ENCODE assay signal across 1 cellular context in the genomic region with DNA sequence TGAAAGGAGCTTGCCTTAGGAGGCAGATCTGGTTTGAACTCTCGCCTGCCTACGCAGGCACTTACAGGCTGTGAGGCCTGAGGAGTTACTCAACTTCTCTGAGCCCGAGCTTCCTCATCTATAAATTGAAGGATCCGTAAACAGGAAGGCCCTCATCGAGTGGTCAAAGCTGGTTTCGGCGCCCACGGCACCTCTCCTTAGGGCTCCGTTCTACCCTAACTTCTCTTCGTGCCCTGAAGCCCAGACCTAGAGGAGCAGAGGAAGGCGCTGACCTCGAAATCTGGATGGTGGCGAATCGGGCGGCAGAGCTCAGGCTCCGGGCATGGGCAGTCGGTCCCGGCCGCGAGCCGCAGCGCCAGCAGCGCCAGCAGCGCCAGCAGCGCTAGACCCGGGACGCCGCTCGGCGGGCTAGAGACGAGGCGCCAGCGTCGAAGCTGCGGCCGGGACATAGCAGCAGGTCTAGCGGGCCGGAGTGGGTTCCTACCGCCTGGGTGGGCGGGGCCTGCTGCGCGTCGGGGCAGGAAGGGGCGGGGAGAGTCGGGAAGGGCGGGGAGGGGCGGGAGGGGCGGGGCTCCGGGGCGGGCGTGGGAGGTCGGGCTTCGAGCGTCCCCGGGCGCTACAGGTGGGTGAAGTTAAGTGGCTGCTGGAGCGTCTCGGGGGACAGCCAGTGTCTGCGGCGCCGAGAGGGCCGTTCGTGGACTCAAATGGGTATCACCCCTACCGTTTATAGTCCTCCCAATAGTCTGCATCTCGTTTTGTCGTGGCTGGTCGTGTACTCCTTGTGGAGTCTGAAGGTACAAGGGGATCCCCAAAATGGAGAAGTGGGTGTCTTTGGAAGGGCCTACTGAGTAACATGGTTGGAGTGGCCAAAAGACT.
TF ChIP-seq lines count a peak whose summit lies in the region.

TSS of gene CTBS (minus strand) at position 474 of the 876 bp plus-strand sequence. CDS start at position 449, 25 bp downstream.

TF ChIP-seq in K562, 482 proteins besides CTCF, POLR2A, EP300 and RAD21 (continued from another document and continues in another):
- TF ChIP-seq, protein P1, sequence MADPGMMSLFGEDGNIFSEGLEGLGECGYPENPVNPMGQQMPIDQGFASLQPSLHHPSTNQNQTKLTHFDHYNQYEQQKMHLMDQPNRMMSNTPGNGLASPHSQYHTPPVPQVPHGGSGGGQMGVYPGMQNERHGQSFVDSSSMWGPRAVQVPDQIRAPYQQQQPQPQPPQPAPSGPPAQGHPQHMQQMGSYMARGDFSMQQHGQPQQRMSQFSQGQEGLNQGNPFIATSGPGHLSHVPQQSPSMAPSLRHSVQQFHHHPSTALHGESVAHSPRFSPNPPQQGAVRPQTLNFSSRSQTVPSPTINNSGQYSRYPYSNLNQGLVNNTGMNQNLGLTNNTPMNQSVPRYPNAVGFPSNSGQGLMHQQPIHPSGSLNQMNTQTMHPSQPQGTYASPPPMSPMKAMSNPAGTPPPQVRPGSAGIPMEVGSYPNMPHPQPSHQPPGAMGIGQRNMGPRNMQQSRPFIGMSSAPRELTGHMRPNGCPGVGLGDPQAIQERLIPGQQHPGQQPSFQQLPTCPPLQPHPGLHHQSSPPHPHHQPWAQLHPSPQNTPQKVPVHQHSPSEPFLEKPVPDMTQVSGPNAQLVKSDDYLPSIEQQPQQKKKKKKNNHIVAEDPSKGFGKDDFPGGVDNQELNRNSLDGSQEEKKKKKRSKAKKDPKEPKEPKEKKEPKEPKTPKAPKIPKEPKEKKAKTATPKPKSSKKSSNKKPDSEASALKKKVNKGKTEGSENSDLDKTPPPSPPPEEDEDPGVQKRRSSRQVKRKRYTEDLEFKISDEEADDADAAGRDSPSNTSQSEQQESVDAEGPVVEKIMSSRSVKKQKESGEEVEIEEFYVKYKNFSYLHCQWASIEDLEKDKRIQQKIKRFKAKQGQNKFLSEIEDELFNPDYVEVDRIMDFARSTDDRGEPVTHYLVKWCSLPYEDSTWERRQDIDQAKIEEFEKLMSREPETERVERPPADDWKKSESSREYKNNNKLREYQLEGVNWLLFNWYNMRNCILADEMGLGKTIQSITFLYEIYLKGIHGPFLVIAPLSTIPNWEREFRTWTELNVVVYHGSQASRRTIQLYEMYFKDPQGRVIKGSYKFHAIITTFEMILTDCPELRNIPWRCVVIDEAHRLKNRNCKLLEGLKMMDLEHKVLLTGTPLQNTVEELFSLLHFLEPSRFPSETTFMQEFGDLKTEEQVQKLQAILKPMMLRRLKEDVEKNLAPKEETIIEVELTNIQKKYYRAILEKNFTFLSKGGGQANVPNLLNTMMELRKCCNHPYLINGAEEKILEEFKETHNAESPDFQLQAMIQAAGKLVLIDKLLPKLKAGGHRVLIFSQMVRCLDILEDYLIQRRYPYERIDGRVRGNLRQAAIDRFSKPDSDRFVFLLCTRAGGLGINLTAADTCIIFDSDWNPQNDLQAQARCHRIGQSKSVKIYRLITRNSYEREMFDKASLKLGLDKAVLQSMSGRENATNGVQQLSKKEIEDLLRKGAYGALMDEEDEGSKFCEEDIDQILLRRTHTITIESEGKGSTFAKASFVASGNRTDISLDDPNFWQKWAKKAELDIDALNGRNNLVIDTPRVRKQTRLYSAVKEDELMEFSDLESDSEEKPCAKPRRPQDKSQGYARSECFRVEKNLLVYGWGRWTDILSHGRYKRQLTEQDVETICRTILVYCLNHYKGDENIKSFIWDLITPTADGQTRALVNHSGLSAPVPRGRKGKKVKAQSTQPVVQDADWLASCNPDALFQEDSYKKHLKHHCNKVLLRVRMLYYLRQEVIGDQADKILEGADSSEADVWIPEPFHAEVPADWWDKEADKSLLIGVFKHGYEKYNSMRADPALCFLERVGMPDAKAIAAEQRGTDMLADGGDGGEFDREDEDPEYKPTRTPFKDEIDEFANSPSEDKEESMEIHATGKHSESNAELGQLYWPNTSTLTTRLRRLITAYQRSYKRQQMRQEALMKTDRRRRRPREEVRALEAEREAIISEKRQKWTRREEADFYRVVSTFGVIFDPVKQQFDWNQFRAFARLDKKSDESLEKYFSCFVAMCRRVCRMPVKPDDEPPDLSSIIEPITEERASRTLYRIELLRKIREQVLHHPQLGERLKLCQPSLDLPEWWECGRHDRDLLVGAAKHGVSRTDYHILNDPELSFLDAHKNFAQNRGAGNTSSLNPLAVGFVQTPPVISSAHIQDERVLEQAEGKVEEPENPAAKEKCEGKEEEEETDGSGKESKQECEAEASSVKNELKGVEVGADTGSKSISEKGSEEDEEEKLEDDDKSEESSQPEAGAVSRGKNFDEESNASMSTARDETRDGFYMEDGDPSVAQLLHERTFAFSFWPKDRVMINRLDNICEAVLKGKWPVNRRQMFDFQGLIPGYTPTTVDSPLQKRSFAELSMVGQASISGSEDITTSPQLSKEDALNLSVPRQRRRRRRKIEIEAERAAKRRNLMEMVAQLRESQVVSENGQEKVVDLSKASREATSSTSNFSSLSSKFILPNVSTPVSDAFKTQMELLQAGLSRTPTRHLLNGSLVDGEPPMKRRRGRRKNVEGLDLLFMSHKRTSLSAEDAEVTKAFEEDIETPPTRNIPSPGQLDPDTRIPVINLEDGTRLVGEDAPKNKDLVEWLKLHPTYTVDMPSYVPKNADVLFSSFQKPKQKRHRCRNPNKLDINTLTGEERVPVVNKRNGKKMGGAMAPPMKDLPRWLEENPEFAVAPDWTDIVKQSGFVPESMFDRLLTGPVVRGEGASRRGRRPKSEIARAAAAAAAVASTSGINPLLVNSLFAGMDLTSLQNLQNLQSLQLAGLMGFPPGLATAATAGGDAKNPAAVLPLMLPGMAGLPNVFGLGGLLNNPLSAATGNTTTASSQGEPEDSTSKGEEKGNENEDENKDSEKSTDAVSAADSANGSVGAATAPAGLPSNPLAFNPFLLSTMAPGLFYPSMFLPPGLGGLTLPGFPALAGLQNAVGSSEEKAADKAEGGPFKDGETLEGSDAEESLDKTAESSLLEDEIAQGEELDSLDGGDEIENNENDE (IDR thresholded peaks at IDR 0.05; ENCODE audit: low read depth, low read length) = no peak
- TF ChIP-seq RBM34 (IDR thresholded peaks at IDR 0.05; ENCODE audit: borderline replicate concordance, insufficient read depth, low read length) (no peak), MAFF (IDR thresholded peaks at IDR 0.05; ENCODE audit: low read length) (no peak), ZBED1 (IDR thresholded peaks at IDR 0.05) (no peak; the same call in 1 of the 2 replicates), TAF1 (IDR thresholded peaks at IDR 0.05; ENCODE audit: control insufficient read depth, extremely low read depth, insufficient read depth, low read length, severe bottlenecking) (peak; percentile 86), AFF1 (IDR thresholded peaks at IDR 0.05; ENCODE audit: low read depth in 1 of 2, partially characterized antibody in 2 of 2) (no peak), POLR2H (tag; IDR thresholded peaks at IDR 0.05; ENCODE audit: low read depth) (peak; percentile 70), HES1 (IDR thresholded peaks at IDR 0.05; ENCODE audit: low read depth) (no peak), NR1H2 (CRISPR knock-in tag; IDR thresholded peaks at IDR 0.05) (no peak), SP2 (IDR thresholded peaks at IDR 0.05; ENCODE audit: extremely low read depth, low read depth, low read length, poor library complexity, severe bottlenecking) (no peak), HEY1 (CRISPR knock-in tag; IDR thresholded peaks at IDR 0.05; ENCODE audit: borderline replicate concordance) (no peak), HNRNPLL (IDR thresholded peaks at IDR 0.05; ENCODE audit: low read depth, low read length, poor library complexity, severe bottlenecking) (peak; percentile 100), KLF16 (IDR thresholded peaks at IDR 0.05) (no peak), POLR2AphosphoS5 (IDR thresholded peaks at IDR 0.05; ENCODE audit: control insufficient read depth, insufficient read depth, low read depth, low read length) (peak; percentile 92), ZNF79 (CRISPR knock-in tag; IDR thresholded peaks at IDR 0.05; ENCODE audit: low read depth) (no peak), RNF2 (IDR thresholded peaks at IDR 0.05) (peak; percentile 71), NR2F6 (CRISPR knock-in tag; IDR thresholded peaks at IDR 0.05) (no peak), ZNF140 (CRISPR knock-in tag; IDR thresholded peaks at IDR 0.05) (no peak)
- TF ChIP-seq, protein P2, sequence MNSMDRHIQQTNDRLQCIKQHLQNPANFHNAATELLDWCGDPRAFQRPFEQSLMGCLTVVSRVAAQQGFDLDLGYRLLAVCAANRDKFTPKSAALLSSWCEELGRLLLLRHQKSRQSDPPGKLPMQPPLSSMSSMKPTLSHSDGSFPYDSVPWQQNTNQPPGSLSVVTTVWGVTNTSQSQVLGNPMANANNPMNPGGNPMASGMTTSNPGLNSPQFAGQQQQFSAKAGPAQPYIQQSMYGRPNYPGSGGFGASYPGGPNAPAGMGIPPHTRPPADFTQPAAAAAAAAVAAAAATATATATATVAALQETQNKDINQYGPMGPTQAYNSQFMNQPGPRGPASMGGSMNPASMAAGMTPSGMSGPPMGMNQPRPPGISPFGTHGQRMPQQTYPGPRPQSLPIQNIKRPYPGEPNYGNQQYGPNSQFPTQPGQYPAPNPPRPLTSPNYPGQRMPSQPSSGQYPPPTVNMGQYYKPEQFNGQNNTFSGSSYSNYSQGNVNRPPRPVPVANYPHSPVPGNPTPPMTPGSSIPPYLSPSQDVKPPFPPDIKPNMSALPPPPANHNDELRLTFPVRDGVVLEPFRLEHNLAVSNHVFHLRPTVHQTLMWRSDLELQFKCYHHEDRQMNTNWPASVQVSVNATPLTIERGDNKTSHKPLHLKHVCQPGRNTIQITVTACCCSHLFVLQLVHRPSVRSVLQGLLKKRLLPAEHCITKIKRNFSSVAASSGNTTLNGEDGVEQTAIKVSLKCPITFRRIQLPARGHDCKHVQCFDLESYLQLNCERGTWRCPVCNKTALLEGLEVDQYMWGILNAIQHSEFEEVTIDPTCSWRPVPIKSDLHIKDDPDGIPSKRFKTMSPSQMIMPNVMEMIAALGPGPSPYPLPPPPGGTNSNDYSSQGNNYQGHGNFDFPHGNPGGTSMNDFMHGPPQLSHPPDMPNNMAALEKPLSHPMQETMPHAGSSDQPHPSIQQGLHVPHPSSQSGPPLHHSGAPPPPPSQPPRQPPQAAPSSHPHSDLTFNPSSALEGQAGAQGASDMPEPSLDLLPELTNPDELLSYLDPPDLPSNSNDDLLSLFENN (IDR thresholded peaks at IDR 0.05; ENCODE audit: low read depth in 2 of 2, low read length in 2 of 2) = peak in 1 of 2 experiments; percentile 16; a peak in 1 of 4 replicates
- TF ChIP-seq, protein P3, sequence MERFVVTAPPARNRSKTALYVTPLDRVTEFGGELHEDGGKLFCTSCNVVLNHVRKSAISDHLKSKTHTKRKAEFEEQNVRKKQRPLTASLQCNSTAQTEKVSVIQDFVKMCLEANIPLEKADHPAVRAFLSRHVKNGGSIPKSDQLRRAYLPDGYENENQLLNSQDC (CRISPR knock-in tag; IDR thresholded peaks at IDR 0.05) = no peak
- TF ChIP-seq, protein P4, sequence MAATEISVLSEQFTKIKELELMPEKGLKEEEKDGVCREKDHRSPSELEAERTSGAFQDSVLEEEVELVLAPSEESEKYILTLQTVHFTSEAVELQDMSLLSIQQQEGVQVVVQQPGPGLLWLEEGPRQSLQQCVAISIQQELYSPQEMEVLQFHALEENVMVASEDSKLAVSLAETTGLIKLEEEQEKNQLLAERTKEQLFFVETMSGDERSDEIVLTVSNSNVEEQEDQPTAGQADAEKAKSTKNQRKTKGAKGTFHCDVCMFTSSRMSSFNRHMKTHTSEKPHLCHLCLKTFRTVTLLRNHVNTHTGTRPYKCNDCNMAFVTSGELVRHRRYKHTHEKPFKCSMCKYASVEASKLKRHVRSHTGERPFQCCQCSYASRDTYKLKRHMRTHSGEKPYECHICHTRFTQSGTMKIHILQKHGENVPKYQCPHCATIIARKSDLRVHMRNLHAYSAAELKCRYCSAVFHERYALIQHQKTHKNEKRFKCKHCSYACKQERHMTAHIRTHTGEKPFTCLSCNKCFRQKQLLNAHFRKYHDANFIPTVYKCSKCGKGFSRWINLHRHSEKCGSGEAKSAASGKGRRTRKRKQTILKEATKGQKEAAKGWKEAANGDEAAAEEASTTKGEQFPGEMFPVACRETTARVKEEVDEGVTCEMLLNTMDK (IDR thresholded peaks at IDR 0.05; ENCODE audit: borderline replicate concordance, insufficient read depth, low read depth, low read length, poor library complexity, severe bottlenecking) = no peak
- TF ChIP-seq, protein P5, sequence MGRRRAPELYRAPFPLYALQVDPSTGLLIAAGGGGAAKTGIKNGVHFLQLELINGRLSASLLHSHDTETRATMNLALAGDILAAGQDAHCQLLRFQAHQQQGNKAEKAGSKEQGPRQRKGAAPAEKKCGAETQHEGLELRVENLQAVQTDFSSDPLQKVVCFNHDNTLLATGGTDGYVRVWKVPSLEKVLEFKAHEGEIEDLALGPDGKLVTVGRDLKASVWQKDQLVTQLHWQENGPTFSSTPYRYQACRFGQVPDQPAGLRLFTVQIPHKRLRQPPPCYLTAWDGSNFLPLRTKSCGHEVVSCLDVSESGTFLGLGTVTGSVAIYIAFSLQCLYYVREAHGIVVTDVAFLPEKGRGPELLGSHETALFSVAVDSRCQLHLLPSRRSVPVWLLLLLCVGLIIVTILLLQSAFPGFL (CRISPR knock-in tag; IDR thresholded peaks at IDR 0.05) = no peak
